In the genomic region with DNA sequence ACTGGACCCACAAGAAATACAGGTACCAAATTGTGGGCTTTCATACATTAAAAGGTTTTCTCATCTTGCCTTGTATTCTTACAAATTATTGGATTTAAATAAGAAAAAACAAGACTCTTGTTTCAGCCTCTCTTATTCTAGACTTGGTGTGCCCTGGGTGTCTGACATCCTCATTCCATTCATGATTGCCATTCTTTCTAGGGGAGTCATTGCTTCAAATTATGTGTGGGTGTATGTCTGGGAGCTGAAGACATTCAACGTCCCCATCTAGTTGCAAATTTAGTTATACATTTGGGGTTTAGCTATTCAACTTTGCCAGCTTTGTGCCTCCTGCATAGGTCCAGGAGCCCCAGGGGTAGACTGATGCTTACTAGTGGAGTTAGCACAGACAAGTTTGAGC, we compare ENCODE assay signal across 12 cellular contexts. TPM values are rescaled to one million over a fixed set of nuclear protein-coding genes. Genes with fewer than 3 reads are reported as not detected.
DNase-seq lines count a peak whose midpoint lies in the region; ATAC-seq and TF ChIP-seq lines count a peak whose summit lies in the region.
"Had no signal": no experiment of that assay in that cellular context is flagged by ENCODE, and none has a peak within 500 bp of the region (broad histone marks: within the 10 kb centered on the region; RNA-seq: fewer than 3 reads in every experiment).

No MANE protein-coding gene starts in this region.

- H3K27ac Mint-ChIP-seq in activated T-cell treated with anti-CD3 and anti-CD28 coated beads, Interleukin-2, amount 50 U/mL, for 24 hours, result peak overlapping the region; percentile 55
- H3K27ac Mint-ChIP-seq in activated T-cell treated with anti-CD3 and anti-CD28 coated beads, Interleukin-2, amount 50 U/mL, for 72 hours, result no peak overlapping the region
- H3K27ac Mint-ChIP-seq: activated naive CD8-positive, alpha-beta T cell treated with anti-CD3 and anti-CD28 coated beads, Interleukin-2, amount 10 ng/mL, durations not matched to agents 7 days and 5 days had no signal

- TF ChIP-seq POLR2A in upper lobe of left lung (IDR thresholded peaks at IDR 0.05), result no peak

- H3K4me3 Mint-ChIP-seq in activated T-cell treated with anti-CD3 and anti-CD28 coated beads, Interleukin-2, amount 50 U/mL, for 24 hours, result no peak overlapping the region
- no peak overlapping the region for H3K4me3 Mint-ChIP-seq in activated T-cell treated with anti-CD3 and anti-CD28 coated beads, Interleukin-2, amount 50 U/mL, for 72 hours
- H3K4me3 Mint-ChIP-seq: activated naive CD8-positive, alpha-beta T cell treated with anti-CD3 and anti-CD28 coated beads, Interleukin-2, amount 10 ng/mL, durations not matched to agents 7 days and 5 days; stimulated activated naive CD8-positive, alpha-beta T cell treated with anti-CD3 and anti-CD28 coated beads, Interleukin-15, Interleukin-2, amounts not matched to agents 100 ng/mL and 50 ng/mL, for 24 hours had no signal

- TF ChIP-seq EP300 in upper lobe of left lung (IDR thresholded peaks at IDR 0.05), result peak in 1 of 4 donors; percentile 9

- H3K27me3 Mint-ChIP-seq in activated T-cell treated with anti-CD3 and anti-CD28 coated beads, Interleukin-2, amount 50 U/mL, for 24 hours, result no peaks in the 10 kb centered on the region
- H3K27me3 Mint-ChIP-seq in activated T-cell treated with anti-CD3 and anti-CD28 coated beads, Interleukin-2, amount 50 U/mL, for 72 hours (ENCODE audit: low read depth), result no peaks in the 10 kb centered on the region
- H3K27me3 Mint-ChIP-seq: activated naive CD8-positive, alpha-beta T cell treated with anti-CD3 and anti-CD28 coated beads, Interleukin-2, amount 10 ng/mL, durations not matched to agents 7 days and 5 days; stimulated activated naive CD8-positive, alpha-beta T cell treated with anti-CD3 and anti-CD28 coated beads, Interleukin-15, Interleukin-2, amounts not matched to agents 100 ng/mL and 50 ng/mL, for 24 hours had no signal

- ATAC-seq in activated T-cell treated with anti-CD3 and anti-CD28 coated beads, Interleukin-2, amount 50 U/mL, for 72 hours (replicated peaks in 1 of 2), result no peak
- peak in 1 of 2 donors; percentile 75 for ATAC-seq in upper lobe of left lung (ENCODE audit: low FRiP score in 2 of 2)
- ATAC-seq: sciatic nerve had no signal

- DNase-seq in activated T-cell treated with anti-CD3 and anti-CD28 coated beads, Interleukin-2, amount 50 U/mL, for 24 hours, result no peak
- DNase-seq in activated T-cell treated with anti-CD3 and anti-CD28 coated beads, Interleukin-2, amount 50 U/mL, for 72 hours, result no peak
- DNase-seq in amniotic epithelial cell (ENCODE audit: low read depth), result peak; percentile 77
- peak; percentile 35 for DNase-seq in iPS-NIHi11 (ENCODE audit: low spot score)
- no peak for DNase-seq in upper lobe of left lung
- DNase-seq in BE2C, result no peak
- no peak for DNase-seq in COLO668 (lab: John Stamatoyannopoulos, UW; ENCODE audit: unreplicated experiment)
- DNase-seq in stimulated activated CD4-positive, alpha-beta T cell treated with anti-CD3 and anti-CD28 coated beads, Interleukin-4, amount 100 ng/mL, for 4 hours, result no peak
- DNase-seq: activated naive CD8-positive, alpha-beta T cell treated with anti-CD3 and anti-CD28 coated beads, Interleukin-2, amount 10 ng/mL, durations not matched to agents 7 days and 5 days; NCI-H446 had no signal

- 33 to 42% methylated on average over 1 of the region's 1 CpG for WGBS in upper lobe of left lung, 2 donors

- H3K27ac ChIP-seq in upper lobe of left lung, result peak overlapping the region; percentile 19 to 73 (median 51)

- H3K4me1 ChIP-seq in upper lobe of left lung (peaks cover 18 to 42% (median 34%) of the 10 kb centered on the region in 4 donors), BE2C (peaks cover 10% of the 10 kb centered on the region)

- H3K36me3 ChIP-seq in upper lobe of left lung, result no peaks in the 10 kb centered on the region
- H3K36me3 ChIP-seq in BE2C, result no peaks in the 10 kb centered on the region

- H3K9me3 ChIP-seq in upper lobe of left lung (no peaks in the 10 kb centered on the region), BE2C (no peaks in the 10 kb centered on the region)

- no peak overlapping the region for H3K4me3 ChIP-seq in upper lobe of left lung
- H3K4me3 ChIP-seq in BE2C (ENCODE audit: low read depth, low read length), result no peak overlapping the region

- no peak for TF ChIP-seq CTCF in upper lobe of left lung (IDR thresholded peaks at IDR 0.05)
- TF ChIP-seq CTCF in BE2C (IDR thresholded peaks at IDR 0.05; ENCODE audit: low read depth, low read length), result no peak

- H3K27me3 ChIP-seq in upper lobe of left lung (no peaks in the 10 kb centered on the region), BE2C (no peaks in the 10 kb centered on the region)

- H3K4me1 Mint-ChIP-seq in activated T-cell treated with anti-CD3 and anti-CD28 coated beads, Interleukin-2, amount 50 U/mL, for 24 hours (ENCODE audit: low read depth), result peaks cover 90% of the 10 kb centered on the region
- peaks cover 87% of the 10 kb centered on the region for H3K4me1 Mint-ChIP-seq in activated T-cell treated with anti-CD3 and anti-CD28 coated beads, Interleukin-2, amount 50 U/mL, for 72 hours (ENCODE audit: low read depth)

- H3K36me3 Mint-ChIP-seq in activated T-cell treated with anti-CD3 and anti-CD28 coated beads, Interleukin-2, amount 50 U/mL, for 24 hours (ENCODE audit: low read depth), result peaks cover 86% of the 10 kb centered on the region
- H3K36me3 Mint-ChIP-seq in activated T-cell treated with anti-CD3 and anti-CD28 coated beads, Interleukin-2, amount 50 U/mL, for 72 hours (ENCODE audit: insufficient read depth in 2 of 2), result peaks cover 5 to 24% of the 10 kb centered on the region in 2 donors

- no peaks in the 10 kb centered on the region for H3K9me3 Mint-ChIP-seq in activated T-cell treated with anti-CD3 and anti-CD28 coated beads, Interleukin-2, amount 50 U/mL, for 24 hours
- H3K9me3 Mint-ChIP-seq in activated T-cell treated with anti-CD3 and anti-CD28 coated beads, Interleukin-2, amount 50 U/mL, for 72 hours, result no peaks in the 10 kb centered on the region
- H3K9me3 Mint-ChIP-seq: activated naive CD8-positive, alpha-beta T cell treated with anti-CD3 and anti-CD28 coated beads, Interleukin-2, amount 10 ng/mL, durations not matched to agents 7 days and 5 days; stimulated activated naive CD8-positive, alpha-beta T cell treated with anti-CD3 and anti-CD28 coated beads, Interleukin-15, Interleukin-2, amounts not matched to agents 100 ng/mL and 50 ng/mL, for 24 hours had no signal

RNA-seq across cellular contexts. Expression of a gene that starts 18.1 kb away (rescaled TPM):
- 10 to 100 TPM; 30.5 to 34.6 TPM for total RNA-seq in activated T-cell treated with anti-CD3 and anti-CD28 coated beads, Interleukin-2, amount 50 U/mL, for 72 hours
- total RNA-seq in upper lobe of left lung, result 10 to 100 TPM; 19.5 to 36.6 (median 26.3) TPM
- polyA plus RNA-seq in BE2C (2012; ENCODE audit: insufficient read depth, insufficient read length, low read depth), result 9.9 TPM

Comparison
In these comparisons a context has a peak if more than half of its experiments do, and no peak if none do; other contexts are left out.
1. DNase-seq: peak in amniotic epithelial cell (single experiment) and iPS-NIHi11 (single experiment); none in activated T-cell treated with anti-CD3 and anti-CD28 coated beads, Interleukin-2, amount 50 U/mL, for 24 hours (single experiment), activated T-cell treated with anti-CD3 and anti-CD28 coated beads, Interleukin-2, amount 50 U/mL, for 72 hours (0 of 2), upper lobe of left lung (0 of 2), BE2C (single experiment), COLO668 (single experiment) and stimulated activated CD4-positive, alpha-beta T cell treated with anti-CD3 and anti-CD28 coated beads, Interleukin-4, amount 100 ng/mL, for 4 hours (0 of 2).